19 cellular contexts compared by ENCODE assay signal in genomic region chr11:69647349-69647748, GRCh38. TPM values are rescaled to one million over a fixed set of nuclear protein-coding genes. Genes with fewer than 3 reads are reported as not detected.
DNase-seq lines count a peak whose midpoint lies in the region; ATAC-seq lines count a peak whose summit lies in the region.
"Had no signal": no experiment of that assay in that cellular context is flagged by ENCODE, and none has a peak within 500 bp of the region (broad histone marks: within the 10 kb centered on the region; RNA-seq: fewer than 3 reads in every experiment).

No MANE protein-coding gene starts in this region.

- peak in 2 of 3 donors; percentile 47 to 63 for DNase-seq in right cardiac atrium
- DNase-seq in left cardiac atrium: no peak
- peak; percentile 29 for DNase-seq in SK-N-DZ (ENCODE audit: low spot score)
- DNase-seq in kidney tubule cell (ENCODE audit: low spot score): peak; percentile 16
- no peak for DNase-seq in NCI-H128 (lab: John Stamatoyannopoulos, UW; ENCODE audit: unreplicated experiment)
- no peak for DNase-seq in HT-29 (ENCODE audit: low spot score)
- no peak for DNase-seq in activated gamma-delta T cell (lab: John Stamatoyannopoulos, UW)
- no peak for DNase-seq in stimulated activated CD4-positive, alpha-beta T cell treated with anti-CD3 and anti-CD28 coated beads, Interleukin-4, amount 100 ng/mL, for 1 hour
- DNase-seq: ACHN; activated CD4-positive, alpha-beta T cell treated with anti-CD3 and anti-CD28 coated beads, Interleukin-2, amount 50 U/mL, for 48 hours; activated naive CD4-positive, alpha-beta T cell treated with anti-CD3 and anti-CD28 coated beads, Interleukin-2, amount 10 ng/mL, durations not matched to agents 7 days and 5 days; NCI-H1417 treated with DMSO at 0.1 percent for 48 hours; NCI-H526 treated with DMSO at 0.1 percent for 48 hours; stimulated activated naive CD8-positive, alpha-beta T cell treated with anti-CD3 and anti-CD28 coated beads, Interleukin-15, Interleukin-2, amounts not matched to agents 100 U/mL and 50 U/mL, for 24 hours; transverse colon had no signal

- peaks cover 3% of the 10 kb centered on the region for H3K4me1 ChIP-seq in right cardiac atrium (ENCODE audit: control insufficient read depth, insufficient read depth, low read length)

- no peaks in the 10 kb centered on the region for H3K27me3 ChIP-seq in right cardiac atrium (ENCODE audit: control insufficient read depth, insufficient read depth)

- no peak overlapping the region for H3K4me3 ChIP-seq in right cardiac atrium (ENCODE audit: low read length)
- H3K4me3 ChIP-seq: coronary artery, transverse colon had no signal

- ATAC-seq in right cardiac atrium (no peak), left cardiac atrium (no peak)
- ATAC-seq: left colon; stimulated activated naive CD8-positive, alpha-beta T cell treated with anti-CD3 and anti-CD28 coated beads, Interleukin-15, Interleukin-2, amounts not matched to agents 100 U/mL and 50 U/mL, for 24 hours had no signal

- 79% methylated on average over 14 of the region's 14 CpGs for WGBS in right cardiac atrium

- no peak overlapping the region for H3K27ac ChIP-seq in right cardiac atrium (ENCODE audit: low read length)
- H3K27ac ChIP-seq: neutrophil, transverse colon had no signal

- intact Hi-C loops in right cardiac atrium (cut with DNase I): loop anchor here in 1 of 4 donors (10.0 kb wide), 1 partner anchor 1183 kb away; the partner anchor contains the start of gene PPP6R3
- intact Hi-C loops in left cardiac atrium (cut with DNase I): loop anchor here in 1 of 2 donors (5.0 kb wide), 1 partner anchor 545 kb away; no protein-coding TSS in a partner anchor

- H3K9me3 ChIP-seq in right cardiac atrium (ENCODE audit: control insufficient read depth, low read length): no peaks in the 10 kb centered on the region
- H3K9me3 ChIP-seq: neutrophil, transverse colon had no signal

RNA-seq across cellular contexts. Expression of gene CCND1, which starts 6.4 kb away (rescaled TPM):
- total RNA-seq in right cardiac atrium (100 to 1,000 TPM; 113 to 149 (median 142) TPM), left cardiac atrium (100 to 1,000 TPM; 150 to 169 TPM)
- polyA plus RNA-seq in right cardiac atrium: 55.9 TPM
- 242 and 248 TPM in 2 replicates for polyA plus RNA-seq in SK-N-DZ (2014; cell fraction: cytosol; rRNA removed)
- polyA plus RNA-seq in SK-N-DZ (2014; cell fraction: nucleus; rRNA removed): 196 and 220 TPM in 2 replicates
- 134 and 151 TPM in 2 replicates for total RNA-seq in HT-29 (2014; rRNA removed; shearing (Covaris generic))

RNA-seq across cellular contexts. Expression of gene LTO1, which starts 27.8 kb away (rescaled TPM):
- 10 to 100 TPM in 3 of 4 donors, 1 to 10 TPM in 1; 8.7 to 13.6 (median 10.6) TPM for total RNA-seq in right cardiac atrium
- 10.1 TPM for polyA plus RNA-seq in right cardiac atrium
- 10 to 100 TPM; 10.5 to 12.1 TPM for total RNA-seq in left cardiac atrium
- 22.1 and 25.3 TPM in 2 replicates for polyA plus RNA-seq in SK-N-DZ (2014; cell fraction: cytosol; rRNA removed)
- polyA plus RNA-seq in SK-N-DZ (2014; cell fraction: nucleus; rRNA removed): 38.9 and 46.6 TPM in 2 replicates
- total RNA-seq in HT-29 (2014; rRNA removed; shearing (Covaris generic)): 31.7 and 40.1 TPM in 2 replicates

RNA-seq across cellular contexts. Expression of gene FGF19, which starts 56.5 kb away (rescaled TPM):
- total RNA-seq in right cardiac atrium (not detected), left cardiac atrium (not detected)
- not detected for polyA plus RNA-seq in right cardiac atrium
- polyA plus RNA-seq in SK-N-DZ (2014; cell fraction: cytosol; rRNA removed): not detected in 2 replicates
- polyA plus RNA-seq in SK-N-DZ (2014; cell fraction: nucleus; rRNA removed): not detected in 2 replicates
- 117 and 131 TPM in 2 replicates for total RNA-seq in HT-29 (2014; rRNA removed; shearing (Covaris generic))
- total RNA-seq: frontal cortex, left colon, transverse colon had no signal

Comparison
In these comparisons a context has a peak if more than half of its experiments do, and no peak if none do; other contexts are left out.
1. DNase-seq: peak in right cardiac atrium (2 of 3), SK-N-DZ (single experiment) and kidney tubule cell (single experiment); none in left cardiac atrium (single experiment), NCI-H128 (single experiment), HT-29 (single experiment), activated gamma-delta T cell (single experiment) and stimulated activated CD4-positive, alpha-beta T cell treated with anti-CD3 and anti-CD28 coated beads, Interleukin-4, amount 100 ng/mL, for 1 hour (single experiment).
2. RNA of gene FGF19, which starts 56.5 kb away (total RNA-seq): 117 to 131 TPM in HT-29; not detected in right cardiac atrium and not detected in left cardiac atrium; every median in the first group is over 100 times any median in the second.